In genomic region chr6:135909737-135910387, GRCh38 we compare ENCODE assay signal across 8 cellular contexts. TPM values are rescaled to one million over a fixed set of nuclear protein-coding genes. Genes with fewer than 3 reads are reported as not detected.
DNase-seq lines count a peak whose midpoint lies in the region; ATAC-seq and TF ChIP-seq lines count a peak whose summit lies in the region.

No MANE protein-coding gene starts in this region.

- H3K27ac ChIP-seq in Peyer's patch, result no peak overlapping the region

- no peaks in the 10 kb centered on the region for H3K36me3 ChIP-seq in Peyer's patch

- TF ChIP-seq POLR2A in Peyer's patch (IDR thresholded peaks at IDR 0.05), result no peak

- H3K9me3 ChIP-seq in Peyer's patch, result no peaks in the 10 kb centered on the region

- H3K4me3 ChIP-seq in Jurkat, Clone E6-1 (ENCODE audit: low read length), result no peak overlapping the region
- H3K4me3 ChIP-seq in Peyer's patch, result no peak overlapping the region

- no peaks in the 10 kb centered on the region for H3K27me3 ChIP-seq in Peyer's patch

- DNase-seq in GDM1 (lab: John Stamatoyannopoulos, UW) (peak; percentile 52), Peyer's patch (peak; percentile 56 to 70 (median 59)), hepatic stellate cell (ENCODE audit: low spot score) (peak; percentile 22), GF-D8 (lab: John Stamatoyannopoulos, UW) (no peak)
- peak; percentile 64 for DNase-seq in Jurkat, Clone E6-1 (ENCODE audit: low read depth, low spot score)
- DNase-seq in activated T-helper 9 cell treated with anti-CD3 and anti-CD28 coated beads, Interleukin-2, amount 50 U/mL, for 16 hours (ENCODE audit: low read depth), result peak; percentile 2
- peak; percentile 8 to 26 for DNase-seq in stimulated activated CD4-positive, alpha-beta T cell treated with anti-CD3 and anti-CD28 coated beads, Interleukin-4, amount 100 ng/mL, for 4 hours

- TF ChIP-seq CTCF in Peyer's patch (IDR thresholded peaks at IDR 0.05), result peak; percentile 19 to 66 (median 60)

- no peaks in the 10 kb centered on the region for H3K4me1 ChIP-seq in Peyer's patch

- peak; percentile 88 for ATAC-seq in GM21576 (IDR thresholded peaks at IDR 0.05; ENCODE audit: unreplicated experiment)

RNA-seq across cellular contexts. Expression of gene PDE7B, which starts 58.4 kb away (rescaled TPM):
- polyA plus RNA-seq in Jurkat, Clone E6-1 (2012; ENCODE audit: insufficient read depth, insufficient read length), result not detected
- total RNA-seq in Peyer's patch, result 10 to 100 TPM in 1 of 4 donors, 1 to 10 TPM in 3; 1.4 to 11.6 (median 3.5) TPM
